In the genomic region with DNA sequence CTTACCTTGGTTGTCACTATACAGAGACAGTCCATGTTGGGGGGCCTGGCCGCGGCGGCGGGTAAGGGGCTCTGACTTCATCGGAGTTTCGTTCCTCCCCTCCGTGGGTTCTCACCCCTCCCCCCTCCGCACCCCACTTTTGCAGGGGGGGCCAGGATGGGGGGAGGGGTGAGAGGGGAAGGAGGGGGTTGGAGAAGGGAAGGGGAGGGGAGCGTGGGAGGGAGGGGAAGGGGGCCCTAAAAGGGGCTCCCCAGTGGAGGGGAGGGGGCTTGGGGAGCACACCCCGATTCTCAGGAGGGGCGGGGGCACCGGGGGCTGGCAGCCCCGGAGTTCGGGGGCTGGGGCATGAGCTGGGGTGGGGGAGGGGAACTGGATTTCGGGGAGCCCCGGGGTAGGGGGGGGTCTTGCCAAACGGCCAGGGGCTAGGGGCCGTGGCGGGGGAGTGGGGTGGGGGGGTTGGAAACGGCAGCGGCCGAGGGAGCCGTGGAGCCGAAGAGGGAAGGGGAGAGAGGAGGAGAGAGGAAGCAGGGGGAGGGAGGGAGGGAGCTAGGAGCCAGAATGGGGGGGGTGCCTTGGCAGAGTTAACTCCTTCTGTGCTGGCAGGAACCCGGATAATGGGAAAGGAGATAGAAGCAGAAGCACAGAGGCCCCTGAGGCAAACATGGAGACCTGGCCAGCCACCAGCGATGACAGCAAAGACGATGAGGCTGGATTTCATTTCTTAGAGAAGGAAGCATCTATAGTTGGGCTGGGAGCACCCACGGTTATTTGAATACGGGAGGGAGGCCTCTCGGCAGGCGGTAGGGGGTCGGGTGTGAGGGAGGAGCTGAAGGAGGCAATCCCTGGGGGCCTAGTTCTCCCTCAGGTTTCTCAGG, we compare ENCODE assay signal across 8 cellular contexts. TPM values are rescaled to one million over a fixed set of nuclear protein-coding genes. Genes with fewer than 3 reads are reported as not detected.
A peak's percentile ranks its signal among the peaks of the same experiment; 100 is the strongest.
DNase-seq lines count a peak whose midpoint lies in the region; ATAC-seq and TF ChIP-seq lines count a peak whose summit lies in the region.

No MANE protein-coding gene starts in this region.

- peaks cover 35% of the 10 kb centered on the region for H3K27me3 Mint-ChIP-seq in Calu3 (ENCODE audit: unreplicated experiment)

- no peak for TF ChIP-seq CTCF in astrocyte of the cerebellum (IDR thresholded peaks at IDR 0.05; ENCODE audit: low read depth, low read length, missing control alignments)
- no peak for TF ChIP-seq CTCF in Calu3 (IDR thresholded peaks at IDR 0.05; ENCODE audit: unreplicated experiment)

- in situ Hi-C loops in astrocyte of the cerebellum (cut with HindIII; ENCODE audit: low sequenced_read_pairs) = no loop called here

- H3K4me1 ChIP-seq in iPS DF 6.9 (ENCODE audit: control insufficient read depth, insufficient read depth, low read length) = peaks cover 3% of the 10 kb centered on the region

- no TSS peak for BruUV-seq in Calu3 (replicated peaks; lab: Mats Ljungman, UMichigan)

- H3K27ac Mint-ChIP-seq in stimulated activated effector memory CD8-positive, alpha-beta T cell treated with anti-CD3 and anti-CD28 coated beads, Interleukin-12 subunit alpha, Interleukin-12 subunit beta, amount 100 ng/mL, for 72 hours = peak overlapping the region; percentile 98
- H3K27ac Mint-ChIP-seq in Calu3 (ENCODE audit: unreplicated experiment) = no peak overlapping the region

- H3K27ac ChIP-seq in iPS DF 6.9 (ENCODE audit: low read length) = no peak overlapping the region

- H3K36me3 Mint-ChIP-seq in stimulated activated effector memory CD8-positive, alpha-beta T cell treated with anti-CD3 and anti-CD28 coated beads, Interleukin-12 subunit alpha, Interleukin-12 subunit beta, amount 100 ng/mL, for 72 hours = peaks cover 57% of the 10 kb centered on the region
- H3K36me3 Mint-ChIP-seq in Calu3 (ENCODE audit: insufficient read depth, unreplicated experiment) = peaks cover 44% of the 10 kb centered on the region

- no CpG with 5 or more reads among the region's 32 CpGs for WGBS in iPS DF 6.9 (ENCODE audit: insufficient coverage, insufficient read length)

- H3K4me3 ChIP-seq in astrocyte of the cerebellum (ENCODE audit: low read depth, low read length) (peak overlapping the region; percentile 53), iPS DF 6.9 (ENCODE audit: low read length) (peak overlapping the region; percentile 35; the same call in 1 of the 2 replicates)

- intact Hi-C loops in Calu3 (cut with micrococcal nuclease; ENCODE audit: unreplicated experiment) = no loop called here

- H3K9me3 ChIP-seq in iPS DF 6.9 (ENCODE audit: control insufficient read depth, insufficient read depth, low read length) = no peaks in the 10 kb centered on the region

- CTCF ChIA-PET in Calu3 (lab: Charles Lee) = no interaction called here

- DNase-seq in NCI-H2196 (lab: John Stamatoyannopoulos, UW; ENCODE audit: unreplicated experiment) (peak; percentile 11), NCI-H2196 treated with DMSO at 0.1 percent for 48 hours (lab: John Stamatoyannopoulos, UW; ENCODE audit: unreplicated experiment) (no peak), NCI-H226 (peak; percentile 25), astrocyte of the cerebellum (ENCODE audit: low read depth) (no peak), iPS DF 6.9 (ENCODE audit: low read depth, low spot score) (no peak), Calu3 (no peak)
- DNase-seq in stimulated activated effector memory CD8-positive, alpha-beta T cell treated with anti-CD3 and anti-CD28 coated beads, Interleukin-12 subunit alpha, Interleukin-12 subunit beta, amount 100 ng/mL, for 72 hours (ENCODE audit: low spot score in 2 of 2) = no peak

- peaks cover 71% of the 10 kb centered on the region for H3K4me1 Mint-ChIP-seq in stimulated activated effector memory CD8-positive, alpha-beta T cell treated with anti-CD3 and anti-CD28 coated beads, Interleukin-12 subunit alpha, Interleukin-12 subunit beta, amount 100 ng/mL, for 72 hours
- peaks cover 17% of the 10 kb centered on the region for H3K4me1 Mint-ChIP-seq in Calu3 (ENCODE audit: low read depth, unreplicated experiment)

- H3K4me3 Mint-ChIP-seq in stimulated activated effector memory CD8-positive, alpha-beta T cell treated with anti-CD3 and anti-CD28 coated beads, Interleukin-12 subunit alpha, Interleukin-12 subunit beta, amount 100 ng/mL, for 72 hours = peak overlapping the region; percentile 95
- no peak overlapping the region for H3K4me3 Mint-ChIP-seq in Calu3 (ENCODE audit: low read depth, unreplicated experiment)

- H3K9me3 Mint-ChIP-seq in stimulated activated effector memory CD8-positive, alpha-beta T cell treated with anti-CD3 and anti-CD28 coated beads, Interleukin-12 subunit alpha, Interleukin-12 subunit beta, amount 100 ng/mL, for 72 hours = no peaks in the 10 kb centered on the region
- no peaks in the 10 kb centered on the region for H3K9me3 Mint-ChIP-seq in Calu3 (ENCODE audit: low read depth, unreplicated experiment)

- no peaks in the 10 kb centered on the region for H3K27me3 ChIP-seq in iPS DF 6.9 (ENCODE audit: control insufficient read depth, insufficient read depth, low read length)

- ATAC-seq in stimulated activated effector memory CD8-positive, alpha-beta T cell treated with anti-CD3 and anti-CD28 coated beads, Interleukin-12 subunit alpha, Interleukin-12 subunit beta, amount 100 ng/mL, for 72 hours = no peak
- ATAC-seq in HG03097 (IDR thresholded peaks at IDR 0.05; ENCODE audit: low FRiP score, unreplicated experiment) = no peak

- peaks cover 7% of the 10 kb centered on the region; the same call in 1 of the 2 replicates for H3K36me3 ChIP-seq in iPS DF 6.9 (ENCODE audit: control insufficient read depth, insufficient read depth, low read length)

RNA-seq across cellular contexts. Expression of a gene that starts 2.3 kb away (rescaled TPM):
- total RNA-seq in Calu3 (2022) = 2.0 and 4.6 TPM in 2 replicates

RNA-seq across cellular contexts. Expression of a gene that starts 2.4 kb away (rescaled TPM):
- total RNA-seq in Calu3 (2022) = 552 and 615 TPM in 2 replicates

RNA-seq across cellular contexts. Expression of a gene that starts 17.0 kb away (rescaled TPM):
- total RNA-seq in Calu3 (2022) = 44.8 and 45.7 TPM in 2 replicates

RNA-seq across cellular contexts. Expression of a gene that starts 21.9 kb away (rescaled TPM):
- 30.2 and 31.6 TPM in 2 replicates for total RNA-seq in Calu3 (2022)

RNA-seq across cellular contexts. Expression of a gene that starts 24.9 kb away (rescaled TPM):
- total RNA-seq in Calu3 (2022) = 183 and 188 TPM in 2 replicates

Comparison
In these comparisons a context has a peak if more than half of its experiments do, and no peak if none do; other contexts are left out.
1. DNase-seq: peak in NCI-H2196 (single experiment) and NCI-H226 (single experiment); none in NCI-H2196 treated with DMSO at 0.1 percent for 48 hours (single experiment), astrocyte of the cerebellum (single experiment), iPS DF 6.9 (single experiment), stimulated activated effector memory CD8-positive, alpha-beta T cell treated with anti-CD3 and anti-CD28 coated beads, Interleukin-12 subunit alpha, Interleukin-12 subunit beta, amount 100 ng/mL, for 72 hours (0 of 2) and Calu3 (single experiment).